ENCODE assay signal across 9 cellular contexts in the genomic region with DNA sequence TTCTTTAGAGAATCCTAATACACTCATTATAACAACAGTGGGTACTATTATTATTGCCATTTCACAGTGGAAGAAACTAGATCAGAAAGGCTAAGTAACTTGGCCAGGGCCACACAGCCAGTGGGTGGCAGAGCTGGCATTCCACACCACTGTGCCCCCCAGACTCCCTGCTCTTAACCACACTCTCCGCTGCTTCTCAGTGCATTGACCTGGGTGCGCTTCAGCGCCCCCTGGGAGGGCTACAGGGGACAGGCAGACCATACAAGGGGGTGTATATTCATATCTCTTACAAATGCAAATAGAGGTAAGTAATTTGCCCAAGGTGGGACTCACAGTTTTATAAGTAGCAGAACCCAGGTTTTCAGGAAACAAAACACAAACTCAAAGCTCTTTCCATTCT.
DNase-seq lines count a peak whose midpoint lies in the region; ATAC-seq and TF ChIP-seq lines count a peak whose summit lies in the region.
"Had no signal": no experiment of that assay in that cellular context is flagged by ENCODE, and none has a peak within 500 bp of the region (broad histone marks: within the 10 kb centered on the region; RNA-seq: fewer than 3 reads in every experiment).

No MANE protein-coding gene starts in this region.

- CTCF ChIA-PET in activated CD8-positive, alpha-beta T cell treated with anti-CD3 and anti-CD28 coated beads, Interleukin-2, amount 10 ng/mL, durations not matched to agents 7 days and 5 days (lab: Charles Lee), result interaction anchor here (1.3 to 1.7 kb wide), 3 partner anchors 9 to 55 kb away, joined by 3 to 8 read pairs (median 4); no protein-coding TSS in a partner anchor

- intact Hi-C loops in stomach (cut with DNase I; ENCODE audit: low total_unique reads), result no loop called here

- peaks cover 3% of the 10 kb centered on the region for H3K36me3 Mint-ChIP-seq in activated CD8-positive, alpha-beta T cell treated with anti-CD3 and anti-CD28 coated beads, Interleukin-2, amount 10 ng/mL, durations not matched to agents 7 days and 5 days (ENCODE audit: low read depth)
- H3K36me3 Mint-ChIP-seq: IgD-negative memory B cell had no signal

- H3K27me3 Mint-ChIP-seq in activated CD8-positive, alpha-beta T cell treated with anti-CD3 and anti-CD28 coated beads, Interleukin-2, amount 10 ng/mL, durations not matched to agents 7 days and 5 days (ENCODE audit: low read depth), result no peaks in the 10 kb centered on the region
- H3K27me3 Mint-ChIP-seq: IgD-negative memory B cell had no signal

- no peak overlapping the region for H3K4me3 ChIP-seq in stomach

- H3K27ac Mint-ChIP-seq in activated CD8-positive, alpha-beta T cell treated with anti-CD3 and anti-CD28 coated beads, Interleukin-2, amount 10 ng/mL, durations not matched to agents 7 days and 5 days, result no peak overlapping the region
- H3K27ac Mint-ChIP-seq: IgD-negative memory B cell had no signal

- peaks cover 0 to 19% (median 13%) of the 10 kb centered on the region in 4 donors for H3K36me3 ChIP-seq in stomach

- no peaks in the 10 kb centered on the region for H3K27me3 ChIP-seq in stomach

- no peak for TF ChIP-seq EP300 in stomach (IDR thresholded peaks at IDR 0.05)

- 71 to 84% (median 75%) methylated on average over 3 of the region's 3 CpGs for WGBS in stomach, 5 donors

- H3K9me3 Mint-ChIP-seq in activated CD8-positive, alpha-beta T cell treated with anti-CD3 and anti-CD28 coated beads, Interleukin-2, amount 10 ng/mL, durations not matched to agents 7 days and 5 days (ENCODE audit: insufficient read depth), result no peaks in the 10 kb centered on the region

- H3K27ac ChIP-seq in stomach, result no peak overlapping the region

- TF ChIP-seq POLR2A in stomach (IDR thresholded peaks at IDR 0.05), result no peak

- TF ChIP-seq CTCF in stomach (IDR thresholded peaks at IDR 0.05), result no peak

- POLR2A ChIA-PET in activated CD8-positive, alpha-beta T cell treated with anti-CD3 and anti-CD28 coated beads, Interleukin-2, amount 10 ng/mL, durations not matched to agents 7 days and 5 days (lab: Charles Lee), result interaction anchor here (0.7 kb wide), 1 partner anchor 68 kb away, joined by 3 read pairs; no protein-coding TSS in a partner anchor

- H3K4me1 Mint-ChIP-seq in activated CD8-positive, alpha-beta T cell treated with anti-CD3 and anti-CD28 coated beads, Interleukin-2, amount 10 ng/mL, durations not matched to agents 7 days and 5 days (ENCODE audit: low read depth), result peaks cover 14% of the 10 kb centered on the region
- H3K4me1 Mint-ChIP-seq: IgD-negative memory B cell had no signal

- DNase-seq in Daoy (ENCODE audit: low read depth) (peak; percentile 18), HT-29 (ENCODE audit: low spot score) (peak; percentile 30), lung microvascular endothelial cell (ENCODE audit: low read depth in 2 of 2) (peak; percentile 16 to 53), stomach (no peak), superior temporal gyrus (ENCODE audit: extremely low spot score) (no peak)
- DNase-seq in activated CD8-positive, alpha-beta T cell treated with anti-CD3 and anti-CD28 coated beads, Interleukin-2, amount 10 ng/mL, durations not matched to agents 7 days and 5 days, result peak; percentile 37

- ATAC-seq in activated CD8-positive, alpha-beta T cell treated with anti-CD3 and anti-CD28 coated beads, Interleukin-2, amount 10 ng/mL, durations not matched to agents 7 days and 5 days, result peak; percentile 70
- ATAC-seq in HG02884 (IDR thresholded peaks at IDR 0.05; ENCODE audit: unreplicated experiment), result no peak
- no peak for ATAC-seq in HG03280 (IDR thresholded peaks at IDR 0.05; ENCODE audit: unreplicated experiment)

- no peaks in the 10 kb centered on the region for H3K9me3 ChIP-seq in stomach

- H3K4me1 ChIP-seq in stomach, result no peaks in the 10 kb centered on the region

- H3K4me3 Mint-ChIP-seq in activated CD8-positive, alpha-beta T cell treated with anti-CD3 and anti-CD28 coated beads, Interleukin-2, amount 10 ng/mL, durations not matched to agents 7 days and 5 days, result no peak overlapping the region
- H3K4me3 Mint-ChIP-seq: IgD-negative memory B cell had no signal

Comparison
In these comparisons a context has a peak if more than half of its experiments do, and no peak if none do; other contexts are left out.
1. DNase-seq: peak in Daoy (single experiment), HT-29 (single experiment), activated CD8-positive, alpha-beta T cell treated with anti-CD3 and anti-CD28 coated beads, Interleukin-2, amount 10 ng/mL, durations not matched to agents 7 days and 5 days (single experiment) and lung microvascular endothelial cell (2 of 2); none in stomach (single experiment) and superior temporal gyrus (single experiment).